16 cellular contexts compared by ENCODE assay signal in genomic region chr2:213224366-213224765, GRCh38.
"Had no signal": no experiment of that assay in that cellular context is flagged by ENCODE, and none has a peak within 500 bp of the region (broad histone marks: within the 10 kb centered on the region; RNA-seq: fewer than 3 reads in every experiment).

No MANE protein-coding gene starts in this region.

- H3K27ac ChIP-seq: pancreas, suprapubic skin, upper lobe of left lung had no signal

- H3K4me1 ChIP-seq: pancreas, suprapubic skin, upper lobe of left lung had no signal

- ATAC-seq: activated CD8-positive, alpha-beta memory T cell treated with anti-CD3 and anti-CD28 coated beads, Interleukin-2, amount 10 ng/mL, durations not matched to agents 7 days and 5 days; activated T-cell treated with anti-CD3 and anti-CD28 coated beads, Interleukin-2, amount 50 U/mL, for 4 hours; left ventricle myocardium superior; pancreas; stimulated activated naive CD8-positive, alpha-beta T cell treated with anti-CD3 and anti-CD28 coated beads, Interleukin-15, Interleukin-2, amounts not matched to agents 100 U/mL and 50 U/mL, for 24 hours had no signal

- DNase-seq: activated CD4-positive, alpha-beta T cell treated with anti-CD3 and anti-CD28 coated beads, Interleukin-2, amount 50 U/mL, for 4 hours; activated CD8-positive, alpha-beta memory T cell treated with anti-CD3 and anti-CD28 coated beads, Interleukin-2, amount 10 ng/mL, durations not matched to agents 7 days and 5 days; activated gamma-delta T cell; activated T-cell treated with anti-CD3 and anti-CD28 coated beads, Interleukin-2, amount 50 U/mL, for 4 hours; esophagus squamous epithelium; foreskin melanocyte; head of caudate nucleus; kidney; left ventricle myocardium superior; mesendoderm; pancreas; stimulated activated CD4-positive, alpha-beta T cell treated with anti-CD3 and anti-CD28 coated beads, Interleukin-4, amount 100 ng/mL, for 1 hour; stimulated activated CD8-positive, alpha-beta memory T cell treated with anti-CD3 and anti-CD28 coated beads, Interleukin-4, amount 100 ng/mL, for 48 hours; stimulated activated naive CD8-positive, alpha-beta T cell treated with anti-CD3 and anti-CD28 coated beads, Interleukin-15, Interleukin-2, amounts not matched to agents 100 U/mL and 50 U/mL, for 24 hours; upper lobe of left lung had no signal

- H3K27me3 ChIP-seq: esophagus squamous epithelium, pancreas, suprapubic skin, upper lobe of left lung had no signal

- H3K36me3 ChIP-seq: esophagus squamous epithelium, pancreas, suprapubic skin, upper lobe of left lung had no signal

- H3K4me3 ChIP-seq: esophagus squamous epithelium, pancreas, suprapubic skin, upper lobe of left lung had no signal

- H3K9me3 ChIP-seq: esophagus squamous epithelium, pancreas, suprapubic skin, upper lobe of left lung had no signal
